Comparison of ENCODE assay signal across 14 cellular contexts in the genomic region with DNA sequence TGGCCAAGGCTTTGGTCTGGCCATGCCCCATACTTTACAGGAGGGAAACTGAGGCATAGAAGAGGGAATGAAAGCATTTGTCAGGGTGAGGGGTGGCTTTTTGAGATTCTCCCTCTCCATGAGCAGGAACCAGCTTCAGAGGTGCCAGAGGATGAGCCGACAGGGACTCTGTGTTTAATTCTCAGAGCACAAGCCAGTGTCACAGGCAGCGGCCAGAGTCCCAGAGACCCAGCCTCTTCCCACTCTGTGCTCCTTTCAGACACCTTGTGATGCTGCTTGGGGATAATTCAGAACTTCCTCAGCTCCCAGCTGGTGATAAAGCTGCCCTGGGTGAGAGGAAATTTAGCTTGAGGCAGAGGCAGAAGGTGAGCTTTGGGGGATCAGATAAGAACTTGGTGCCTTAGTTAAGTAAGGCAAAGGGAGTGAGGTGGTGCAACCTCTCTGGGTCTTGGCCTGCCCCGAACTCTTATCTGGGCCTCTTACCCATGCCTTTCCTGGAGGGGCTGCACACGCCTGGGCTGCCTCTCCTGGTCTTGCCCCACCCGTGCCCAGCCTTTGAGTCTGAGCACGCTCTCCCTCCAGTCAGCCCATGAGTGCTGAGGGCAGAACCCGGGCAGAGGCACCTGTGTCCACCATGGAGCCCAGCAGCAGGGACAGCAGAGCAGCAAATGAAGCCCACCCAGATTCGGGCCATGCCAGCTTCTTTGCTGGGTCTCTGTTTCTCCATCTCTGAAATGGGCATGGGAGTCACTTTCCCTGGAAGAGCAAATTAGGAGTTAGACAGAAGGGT.
A peak's percentile ranks its signal among the peaks of the same experiment; 100 is the strongest.
DNase-seq lines count a peak whose midpoint lies in the region; ATAC-seq and TF ChIP-seq lines count a peak whose summit lies in the region.
"Had no signal": no experiment of that assay in that cellular context is flagged by ENCODE, and none has a peak within 500 bp of the region (broad histone marks: within the 10 kb centered on the region; RNA-seq: fewer than 3 reads in every experiment).

No MANE protein-coding gene starts in this region.

- no peak overlapping the region for H3K27ac Mint-ChIP-seq in natural killer cell treated with Interleukin-12 subunit alpha and Interleukin-12 subunit beta and Interleukin-15 and Interleukin-18, amount 100 ng/mL, for 72 hours
- no peak overlapping the region for H3K27ac Mint-ChIP-seq in natural killer cell
- peak overlapping the region; percentile 42 for H3K27ac Mint-ChIP-seq in neural progenitor cell
- H3K27ac Mint-ChIP-seq: CD4-positive, CD25-positive, alpha-beta regulatory T cell had no signal

- no peak overlapping the region for H3K4me3 Mint-ChIP-seq in natural killer cell treated with Interleukin-12 subunit alpha and Interleukin-12 subunit beta and Interleukin-15 and Interleukin-18, amount 100 ng/mL, for 72 hours
- H3K4me3 Mint-ChIP-seq in natural killer cell (no peak overlapping the region), neural progenitor cell (no peak overlapping the region)
- H3K4me3 Mint-ChIP-seq: CD4-positive, CD25-positive, alpha-beta regulatory T cell had no signal

- ATAC-seq in natural killer cell treated with Interleukin-12 subunit alpha and Interleukin-12 subunit beta and Interleukin-15 and Interleukin-18, amount 100 ng/mL, for 72 hours, result no peak
- ATAC-seq in natural killer cell (no peak), HG03439 (IDR thresholded peaks at IDR 0.05; ENCODE audit: unreplicated experiment) (no peak), HG03095 (IDR thresholded peaks at IDR 0.05; ENCODE audit: unreplicated experiment) (no peak)
- ATAC-seq: HCT116, HepG2 had no signal

- H3K4me3 ChIP-seq in neural progenitor cell (no peak overlapping the region), stomach (no peak overlapping the region)
- H3K4me3 ChIP-seq: BLaER1 treated with 17β-estradiol and CSF1 and Interleukin-3, amounts not matched to agents 10 nM and 100 nM had no signal

- H3K27me3 ChIP-seq in neural progenitor cell (no peaks in the 10 kb centered on the region), stomach (peaks cover 0 to 68% (median 3%) of the 10 kb centered on the region in 3 donors)
- H3K27me3 ChIP-seq: BLaER1 treated with 17β-estradiol and CSF1 and Interleukin-3, amounts not matched to agents 10 nM and 100 nM had no signal

- no peaks in the 10 kb centered on the region for H4K20me1 ChIP-seq in neural progenitor cell (ENCODE audit: low read depth)

- no peaks in the 10 kb centered on the region for H3F3A ChIP-seq in neural progenitor cell (ENCODE audit: low read depth)

- H3K9ac ChIP-seq in neural progenitor cell, result no peak overlapping the region
- H3K9ac ChIP-seq: BLaER1 treated with 17β-estradiol and CSF1 and Interleukin-3, amounts not matched to agents 10 nM and 100 nM had no signal

- no peak overlapping the region for H3K4me2 ChIP-seq in neural progenitor cell
- H3K4me2 ChIP-seq: BLaER1 treated with 17β-estradiol and CSF1 and Interleukin-3, amounts not matched to agents 10 nM and 100 nM had no signal

- H3K4me1 ChIP-seq in neural progenitor cell, result no peaks in the 10 kb centered on the region
- H3K4me1 ChIP-seq in stomach, result no peaks in the 10 kb centered on the region

- no peak for TF ChIP-seq EP300 in stomach (IDR thresholded peaks at IDR 0.05)

- no peak overlapping the region for H3K27ac ChIP-seq in neural progenitor cell
- H3K27ac ChIP-seq in stomach, result no peak overlapping the region
- H3K27ac ChIP-seq: BLaER1 treated with 17β-estradiol and CSF1 and Interleukin-3, amounts not matched to agents 10 nM and 100 nM had no signal

- no peaks in the 10 kb centered on the region for H3K36me3 Mint-ChIP-seq in natural killer cell treated with Interleukin-12 subunit alpha and Interleukin-12 subunit beta and Interleukin-15 and Interleukin-18, amount 100 ng/mL, for 72 hours
- H3K36me3 Mint-ChIP-seq in natural killer cell (no peaks in the 10 kb centered on the region), neural progenitor cell (peaks cover 3% of the 10 kb centered on the region)
- H3K36me3 Mint-ChIP-seq: CD4-positive, CD25-positive, alpha-beta regulatory T cell had no signal

- WGBS in stomach, 5 donors, result 54 to 71% (median 60%) methylated on average over 8 of the region's 8 CpGs

- peak; percentile 35 for DNase-seq in natural killer cell treated with Interleukin-12 subunit alpha and Interleukin-12 subunit beta and Interleukin-15 and Interleukin-18, amount 100 ng/mL, for 72 hours (ENCODE audit: low spot score)
- DNase-seq in natural killer cell (no peak), neural progenitor cell (ENCODE audit: low spot score) (no peak), stomach (peak; percentile 4)
- no peak for DNase-seq in activated CD4-positive, alpha-beta T cell treated with anti-CD3 and anti-CD28 coated beads for 48 hours
- DNase-seq: 8988T; ACHN; CD4-positive, CD25-positive, alpha-beta regulatory T cell; DMS 273 treated with DMSO at 0.1 percent for 48 hours had no signal

- no peak for TF ChIP-seq CTCF in natural killer cell (IDR thresholded peaks at IDR 0.05)
- TF ChIP-seq CTCF in neural progenitor cell (IDR thresholded peaks at IDR 0.05), result no peak
- no peak for TF ChIP-seq CTCF in stomach (IDR thresholded peaks at IDR 0.05)

- H3K9me3 ChIP-seq in neural progenitor cell (ENCODE audit: low read depth) (no peaks in the 10 kb centered on the region), stomach (peaks cover 0 to 3% (median 0%) of the 10 kb centered on the region in 4 donors)

- TF ChIP-seq POLR2A in stomach (IDR thresholded peaks at IDR 0.05), result no peak

- H3K36me3 ChIP-seq in neural progenitor cell, result no peaks in the 10 kb centered on the region
- H3K36me3 ChIP-seq in stomach, result no peaks in the 10 kb centered on the region
- H3K36me3 ChIP-seq: BLaER1 treated with 17β-estradiol and CSF1 and Interleukin-3, amounts not matched to agents 10 nM and 100 nM had no signal

- H3K9me3 Mint-ChIP-seq in natural killer cell treated with Interleukin-12 subunit alpha and Interleukin-12 subunit beta and Interleukin-15 and Interleukin-18, amount 100 ng/mL, for 72 hours, result no peaks in the 10 kb centered on the region
- H3K9me3 Mint-ChIP-seq in natural killer cell, result no peaks in the 10 kb centered on the region
- peaks cover 12% of the 10 kb centered on the region for H3K9me3 Mint-ChIP-seq in neural progenitor cell

- H3K79me2 ChIP-seq in neural progenitor cell (ENCODE audit: low read depth), result no peaks in the 10 kb centered on the region

- intact Hi-C loops in natural killer cell (cut with micrococcal nuclease), result no loop called here
- intact Hi-C loops in stomach (cut with DNase I; ENCODE audit: low total_unique reads), result no loop called here

- peaks cover 9 to 25% of the 10 kb centered on the region in 2 donors for H3K27me3 Mint-ChIP-seq in natural killer cell treated with Interleukin-12 subunit alpha and Interleukin-12 subunit beta and Interleukin-15 and Interleukin-18, amount 100 ng/mL, for 72 hours
- H3K27me3 Mint-ChIP-seq in natural killer cell (ENCODE audit: low read depth in 2 of 2), result peaks cover 5 to 8% of the 10 kb centered on the region in 2 donors
- H3K27me3 Mint-ChIP-seq in neural progenitor cell (ENCODE audit: insufficient read depth, low read depth), result peaks cover 10% of the 10 kb centered on the region

- no peak overlapping the region for H2AFZ ChIP-seq in neural progenitor cell (replicated peaks)

- no peaks in the 10 kb centered on the region for H3K4me1 Mint-ChIP-seq in natural killer cell treated with Interleukin-12 subunit alpha and Interleukin-12 subunit beta and Interleukin-15 and Interleukin-18, amount 100 ng/mL, for 72 hours (ENCODE audit: low read depth in 2 of 2)
- H3K4me1 Mint-ChIP-seq in natural killer cell (no peaks in the 10 kb centered on the region), neural progenitor cell (peaks cover 4% of the 10 kb centered on the region)
- H3K4me1 Mint-ChIP-seq: CD4-positive, CD25-positive, alpha-beta regulatory T cell had no signal

Comparison
In these comparisons a context has a peak if more than half of its experiments do, and no peak if none do; other contexts are left out.
1. DNase-seq: peak in natural killer cell treated with Interleukin-12 subunit alpha and Interleukin-12 subunit beta and Interleukin-15 and Interleukin-18, amount 100 ng/mL, for 72 hours (single experiment) and stomach (single experiment); none in natural killer cell (single experiment), neural progenitor cell (single experiment) and activated CD4-positive, alpha-beta T cell treated with anti-CD3 and anti-CD28 coated beads for 48 hours (single experiment).